ENCODE assay signal across 15 cellular contexts in the genomic region with DNA sequence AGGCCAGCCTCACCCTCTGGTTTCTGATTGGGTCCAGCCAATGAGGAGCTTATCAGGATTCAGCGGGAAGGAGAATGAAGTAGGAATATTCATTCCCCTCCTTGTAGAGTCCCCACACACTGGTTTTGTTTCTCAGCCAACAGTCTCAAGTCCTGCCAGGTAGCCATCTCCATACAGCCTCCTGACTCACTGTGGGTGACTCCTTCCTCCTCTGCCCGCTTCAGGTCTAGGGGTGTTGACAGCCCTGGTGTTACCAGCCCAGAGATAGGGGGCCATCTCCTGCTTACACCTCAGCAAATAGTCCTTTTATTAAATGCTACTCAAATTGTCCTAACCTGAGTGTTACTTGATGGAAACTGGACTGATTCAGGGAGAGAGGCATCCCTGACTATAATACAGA. TPM values are rescaled to one million over a fixed set of nuclear protein-coding genes. Genes with fewer than 3 reads are reported as not detected.
DNase-seq lines count a peak whose midpoint lies in the region; ATAC-seq and TF ChIP-seq lines count a peak whose summit lies in the region.
"Had no signal": no experiment of that assay in that cellular context is flagged by ENCODE, and none has a peak within 500 bp of the region (broad histone marks: within the 10 kb centered on the region; RNA-seq: fewer than 3 reads in every experiment).

No MANE protein-coding gene starts in this region.

- H3K79me2 ChIP-seq in mesendoderm (ENCODE audit: control insufficient read depth, insufficient read depth, low read length) = peaks cover 6% of the 10 kb centered on the region

- peaks cover 18% of the 10 kb centered on the region for H3K4me1 ChIP-seq in mesendoderm (ENCODE audit: control insufficient read depth, low read depth, low read length)
- H3K4me1 ChIP-seq in tibial artery = peaks cover 5 to 73% (median 70%) of the 10 kb centered on the region in 4 donors
- peaks cover 3 to 5% of the 10 kb centered on the region in 2 donors for H3K4me1 ChIP-seq in aorta (ENCODE audit: control insufficient read depth in 1 of 2, insufficient read depth in 2 of 2, low read length in 2 of 2)

- no peak overlapping the region for H4K8ac ChIP-seq in mesendoderm (ENCODE audit: low read depth, low read length)

- DNase-seq in coronary artery (ENCODE audit: low spot score) (peak; percentile 70), mesendoderm (no peak), tibial artery (peak in 1 of 2 donors; percentile 53), aorta (no peak), NCI-H1930 (lab: John Stamatoyannopoulos, UW) (no peak)
- DNase-seq in activated CD4-positive, alpha-beta T cell treated with anti-CD3 and anti-CD28 coated beads, Interleukin-2, amount 10 ng/mL, durations not matched to agents 7 days and 5 days = no peak
- DNase-seq: CD4-positive, alpha-beta memory T cell; DMS153; GDM1; GOT3; NCI-H1105 treated with DMSO at 0.1 percent for 48 hours; NCI-H1694 treated with DMSO at 0.1 percent for 48 hours; NCI-H2227 treated with DMSO at 0.1 percent for 48 hours; NCI-H524 treated with DMSO at 0.1 percent for 48 hours had no signal

- H3K27me3 ChIP-seq in mesendoderm (ENCODE audit: insufficient read depth, low read length, poor library complexity) (no peaks in the 10 kb centered on the region), tibial artery (no peaks in the 10 kb centered on the region), aorta (ENCODE audit: control insufficient read depth in 1 of 2, insufficient read depth in 2 of 2, low read length in 1 of 2) (no peaks in the 10 kb centered on the region)

- POLR2A ChIA-PET in activated CD4-positive, alpha-beta T cell treated with anti-CD3 and anti-CD28 coated beads, Interleukin-2, amount 10 ng/mL, durations not matched to agents 7 days and 5 days (lab: Charles Lee) = no interaction called here

- no peak overlapping the region for H4K5ac ChIP-seq in mesendoderm (ENCODE audit: low read length)

- no peaks in the 10 kb centered on the region for H3K9me3 Mint-ChIP-seq in activated CD4-positive, alpha-beta T cell treated with anti-CD3 and anti-CD28 coated beads, Interleukin-2, amount 10 ng/mL, durations not matched to agents 7 days and 5 days
- H3K9me3 Mint-ChIP-seq: CD4-positive, alpha-beta memory T cell had no signal

- 0 out of 2 replicates have a peak, but pooled peaks cover 3% of the 10 kb centered on the region for H3K36me3 ChIP-seq in KOPT-K1 (ENCODE audit: insufficient read depth, low read length)
- H3K36me3 ChIP-seq in mesendoderm (ENCODE audit: control insufficient read depth, insufficient read depth, low read length) = no peaks in the 10 kb centered on the region
- no peaks in the 10 kb centered on the region for H3K36me3 ChIP-seq in tibial artery
- H3K36me3 ChIP-seq in aorta (ENCODE audit: control insufficient read depth in 1 of 2, insufficient read depth in 2 of 2, low read length in 1 of 2) = no peaks in the 10 kb centered on the region

- H2BK120ac ChIP-seq in mesendoderm (ENCODE audit: low read depth, low read length) = no peak overlapping the region

- no peak overlapping the region for H3K9ac ChIP-seq in mesendoderm (ENCODE audit: low read length)

- CTCF ChIA-PET in activated CD4-positive, alpha-beta T cell treated with anti-CD3 and anti-CD28 coated beads, Interleukin-2, amount 10 ng/mL, durations not matched to agents 7 days and 5 days (lab: Charles Lee) = no interaction called here

- intact Hi-C loops in tibial artery (cut with DNase I; ENCODE audit: low total_unique reads) = no loop called here
- intact Hi-C loops in aorta (cut with DNase I) = no loop called here

- no peak overlapping the region for H3K27ac Mint-ChIP-seq in activated CD4-positive, alpha-beta T cell treated with anti-CD3 and anti-CD28 coated beads, Interleukin-2, amount 10 ng/mL, durations not matched to agents 7 days and 5 days

- H3K79me1 ChIP-seq in mesendoderm (ENCODE audit: low read length) = peaks cover 5% of the 10 kb centered on the region

- H3K9me3 ChIP-seq in KOPT-K1 (ENCODE audit: insufficient read depth, low read length, poor library complexity, severe bottlenecking) (no peaks in the 10 kb centered on the region), tibial artery (no peaks in the 10 kb centered on the region), aorta (ENCODE audit: control insufficient read depth, low read length) (no peaks in the 10 kb centered on the region)

- no peak overlapping the region for H2BK15ac ChIP-seq in mesendoderm (replicated peaks; ENCODE audit: low read depth)

- peaks cover 32% of the 10 kb centered on the region for H3K27me3 Mint-ChIP-seq in activated CD4-positive, alpha-beta T cell treated with anti-CD3 and anti-CD28 coated beads, Interleukin-2, amount 10 ng/mL, durations not matched to agents 7 days and 5 days
- H3K27me3 Mint-ChIP-seq: CD4-positive, alpha-beta memory T cell had no signal

- H3K4me3 ChIP-seq in coronary artery (no peak overlapping the region), mesendoderm (ENCODE audit: low read length) (no peak overlapping the region), tibial artery (no peak overlapping the region), aorta (ENCODE audit: low read length in 2 of 2) (no peak overlapping the region)

- no peaks in the 10 kb centered on the region for H3K36me3 Mint-ChIP-seq in activated CD4-positive, alpha-beta T cell treated with anti-CD3 and anti-CD28 coated beads, Interleukin-2, amount 10 ng/mL, durations not matched to agents 7 days and 5 days (ENCODE audit: low read depth)
- H3K36me3 Mint-ChIP-seq: CD4-positive, alpha-beta memory T cell had no signal

- H3K4me1 Mint-ChIP-seq in activated CD4-positive, alpha-beta T cell treated with anti-CD3 and anti-CD28 coated beads, Interleukin-2, amount 10 ng/mL, durations not matched to agents 7 days and 5 days = no peaks in the 10 kb centered on the region

- peak overlapping the region; percentile 32 for H2BK5ac ChIP-seq in mesendoderm (ENCODE audit: low read length)

- WGBS in mesendoderm (ENCODE audit: extremely low coverage, insufficient coverage, low lambda C conversion rate) = no CpG with 5 or more reads among the region's 2 CpGs
- WGBS in aorta, 2 donors = 79 to 85% methylated on average over 2 of the region's 2 CpGs

- ATAC-seq in aorta (ENCODE audit: low FRiP score) = no peak

- no peak overlapping the region for H3K18ac ChIP-seq in mesendoderm (ENCODE audit: low read length)

- no peak overlapping the region for H3K4me3 Mint-ChIP-seq in activated CD4-positive, alpha-beta T cell treated with anti-CD3 and anti-CD28 coated beads, Interleukin-2, amount 10 ng/mL, durations not matched to agents 7 days and 5 days
- H3K4me3 Mint-ChIP-seq: CD4-positive, alpha-beta memory T cell had no signal

- H3K4ac ChIP-seq in mesendoderm (ENCODE audit: low read depth, low read length) = no peak overlapping the region

- no peak overlapping the region for H3K4me2 ChIP-seq in mesendoderm (ENCODE audit: low read length)

- TF ChIP-seq CTCF in coronary artery (IDR thresholded peaks at IDR 0.05) (no peak), tibial artery (IDR thresholded peaks at IDR 0.05) (no peak)

- peak overlapping the region; percentile 17 for H3K56ac ChIP-seq in mesendoderm (ENCODE audit: low read length)

- peak overlapping the region; percentile 71 for H2AK5ac ChIP-seq in mesendoderm (ENCODE audit: low read length)

- peak overlapping the region; percentile 34 for H3K23ac ChIP-seq in mesendoderm (ENCODE audit: low read length)

- H3K27ac ChIP-seq in KOPT-K1 (ENCODE audit: low read depth, low read length, poor library complexity, severe bottlenecking) (peak overlapping the region; percentile 39), coronary artery (peak overlapping the region; percentile 96 to 99), mesendoderm (ENCODE audit: low read depth, low read length) (no peak overlapping the region), tibial artery (peak overlapping the region; percentile 97 to 98), aorta (ENCODE audit: low read depth in 1 of 2, low read length in 2 of 2) (peak overlapping the region in 1 of 2 donors; percentile 89)

RNA-seq across cellular contexts. Expression of a gene that starts 4.0 kb away (rescaled TPM):
- 93.5 TPM for polyA plus RNA-seq in mesendoderm (2013, experiment 1 of 2)
- polyA plus RNA-seq in mesendoderm (2013, experiment 2 of 2) = 84.3 TPM
- not detected for total RNA-seq in activated CD4-positive, alpha-beta T cell treated with anti-CD3 and anti-CD28 coated beads, Interleukin-2, amount 10 ng/mL, durations not matched to agents 7 days and 5 days
- total RNA-seq in aorta = 100 to 1,000 TPM; 271 to 564 TPM
- polyA plus RNA-seq in aorta = 100 to 1,000 TPM; 324 to 793 TPM
- total RNA-seq: CD4-positive, alpha-beta memory T cell had no signal
- polyA plus RNA-seq: CD4-positive, alpha-beta memory T cell had no signal

RNA-seq across cellular contexts. Expression of a gene that starts 12.7 kb away (rescaled TPM):
- polyA plus RNA-seq in mesendoderm (2013, experiment 1 of 2) = 51.0 TPM
- 48.4 TPM for polyA plus RNA-seq in mesendoderm (2013, experiment 2 of 2)
- 10 to 100 TPM; 37.6 to 46.5 TPM for total RNA-seq in activated CD4-positive, alpha-beta T cell treated with anti-CD3 and anti-CD28 coated beads, Interleukin-2, amount 10 ng/mL, durations not matched to agents 7 days and 5 days
- total RNA-seq in aorta = 10 to 100 TPM; 33.5 to 34.1 TPM
- polyA plus RNA-seq in aorta = 10 to 100 TPM in 1 of 2 donors, 1 to 10 TPM in 1; 5.4 to 25.6 TPM

RNA-seq across cellular contexts. Expression of a gene that starts 20.1 kb away (rescaled TPM):
- polyA plus RNA-seq in mesendoderm (2013, experiment 1 of 2) = 1.5 TPM
- 1.2 TPM for polyA plus RNA-seq in mesendoderm (2013, experiment 2 of 2)
- total RNA-seq in activated CD4-positive, alpha-beta T cell treated with anti-CD3 and anti-CD28 coated beads, Interleukin-2, amount 10 ng/mL, durations not matched to agents 7 days and 5 days = under 1 TPM; 0.58 to 0.67 TPM
- 1 to 10 TPM; 5.4 to 9.9 TPM for total RNA-seq in aorta
- 1 to 10 TPM; 5.1 to 7.5 TPM for polyA plus RNA-seq in aorta

RNA-seq across cellular contexts. Expression of a gene that starts 28.4 kb away (rescaled TPM):
- 30.4 TPM for polyA plus RNA-seq in mesendoderm (2013, experiment 1 of 2)
- polyA plus RNA-seq in mesendoderm (2013, experiment 2 of 2) = 29.6 TPM
- total RNA-seq in activated CD4-positive, alpha-beta T cell treated with anti-CD3 and anti-CD28 coated beads, Interleukin-2, amount 10 ng/mL, durations not matched to agents 7 days and 5 days = 1 to 10 TPM; 1.3 to 1.6 TPM
- 1 to 10 TPM; 7.3 to 8.9 TPM for total RNA-seq in aorta
- 10 to 100 TPM in 1 of 2 donors, 1 to 10 TPM in 1; 9.5 to 16.5 TPM for polyA plus RNA-seq in aorta

Comparison
In these comparisons a context has a peak if more than half of its experiments do, and no peak if none do; other contexts are left out.
1. RNA of a gene that starts 4.0 kb away (total RNA-seq): 271 to 564 TPM in aorta; not detected in activated CD4-positive, alpha-beta T cell treated with anti-CD3 and anti-CD28 coated beads, Interleukin-2, amount 10 ng/mL, durations not matched to agents 7 days and 5 days; every median in the first group is over 100 times any median in the second.